Comparison of ENCODE assay signal across 14 cellular contexts in genomic region chr17:1047177-1047885, GRCh38. TPM values are rescaled to one million over a fixed set of nuclear protein-coding genes. Genes with fewer than 3 reads are reported as not detected.
DNase-seq lines count a peak whose midpoint lies in the region; ATAC-seq, FAIRE-seq and TF ChIP-seq lines count a peak whose summit lies in the region.
"Had no signal": no experiment of that assay in that cellular context is flagged by ENCODE, and none has a peak within 500 bp of the region (broad histone marks: within the 10 kb centered on the region; RNA-seq: fewer than 3 reads in every experiment).

No MANE protein-coding gene starts in this region.

- no TSS peak for BruUV-seq in A673 (replicated peaks; lab: Mats Ljungman, UMichigan)

- H3K27me3 ChIP-seq in left ventricle myocardium inferior (ENCODE audit: low read depth) (no peaks in the 10 kb centered on the region), rectal smooth muscle tissue (ENCODE audit: control insufficient read depth, insufficient read depth, low read length) (no peaks in the 10 kb centered on the region), A673 (replicated peaks; ENCODE audit: insufficient read depth, low read depth, low read length, poor library complexity) (no peaks in the 10 kb centered on the region)
- H3K27me3 ChIP-seq in naive thymus-derived CD4-positive, alpha-beta T cell (ENCODE audit: control insufficient read depth in 2 of 2, insufficient read depth in 2 of 2, low read length in 2 of 2), result no peaks in the 10 kb centered on the region

- H3K4me1 ChIP-seq in left ventricle myocardium inferior (peaks cover 78% of the 10 kb centered on the region), rectal smooth muscle tissue (ENCODE audit: control insufficient read depth, insufficient read depth, low read length) (peaks cover 18% of the 10 kb centered on the region), A673 (ENCODE audit: insufficient read depth, low read length, poor library complexity, severe bottlenecking) (peaks cover 8% of the 10 kb centered on the region)
- no peaks in the 10 kb centered on the region for H3K4me1 ChIP-seq in naive thymus-derived CD4-positive, alpha-beta T cell (ENCODE audit: control insufficient read depth in 2 of 2, insufficient read depth in 2 of 2, low read length in 2 of 2)

- ATAC-seq in naive thymus-derived CD4-positive, alpha-beta T cell, result no peak

- TF ChIP-seq CTCF in D721Med (IDR thresholded peaks at IDR 0.05; ENCODE audit: insufficient read depth, missing control alignments) (no peak), astrocyte of the cerebellum (IDR thresholded peaks at IDR 0.05; ENCODE audit: low read depth, low read length, missing control alignments) (no peak), left ventricle myocardium inferior (IDR thresholded peaks at IDR 0.05; ENCODE audit: borderline replicate concordance) (peak; percentile 51), A673 (conservative IDR thresholded peaks at IDR 0.05; ENCODE audit: low read depth, low read length) (no peak)

- no peak for FAIRE-seq in D721Med (lab: Jason Lieb, UNC)
- FAIRE-seq: small intestine had no signal

- H3K4me3 ChIP-seq in astrocyte of the cerebellum (ENCODE audit: low read depth, low read length) (no peak overlapping the region), left ventricle myocardium inferior (peak overlapping the region; percentile 6), rectal smooth muscle tissue (ENCODE audit: low read length) (no peak overlapping the region), A673 (ENCODE audit: low read depth, low read length, poor library complexity, severe bottlenecking) (no peak overlapping the region)
- H3K4me3 ChIP-seq in naive thymus-derived CD4-positive, alpha-beta T cell (ENCODE audit: low read length), result no peak overlapping the region

- in situ Hi-C loops in astrocyte of the cerebellum (cut with HindIII; ENCODE audit: low sequenced_read_pairs), result no loop called here

- H3K9me3 ChIP-seq in left ventricle myocardium inferior (replicated peaks) (no peaks in the 10 kb centered on the region), A673 (ENCODE audit: low read depth, low read length, poor library complexity, severe bottlenecking) (no peaks in the 10 kb centered on the region)
- H3K9me3 ChIP-seq in naive thymus-derived CD4-positive, alpha-beta T cell (ENCODE audit: control insufficient read depth in 2 of 3, low read length in 3 of 3), result no peaks in the 10 kb centered on the region

- CTCF ChIA-PET in naive thymus-derived CD4-positive, alpha-beta T cell (lab: Charles Lee), result no interaction called here
- CTCF ChIA-PET in A673 (lab: Charles Lee), result no interaction called here

- H3K9ac ChIP-seq in rectal smooth muscle tissue (ENCODE audit: low read length), result no peak overlapping the region

- H3K36me3 Mint-ChIP-seq in naive thymus-derived CD4-positive, alpha-beta T cell, result peaks cover 3 to 22% (median 5%) of the 10 kb centered on the region in 5 donors

- peak; percentile 86 for DNase-seq in D721Med (ENCODE audit: insufficient read length, low spot score)
- peak; percentile 29 for DNase-seq in astrocyte of the cerebellum (ENCODE audit: low read depth)
- peak; percentile 70 for DNase-seq in left ventricle myocardium inferior
- DNase-seq in naive thymus-derived CD4-positive, alpha-beta T cell, result no peak
- no peak for DNase-seq in GM19238 (ENCODE audit: insufficient read length, low spot score)
- no peak for DNase-seq in NCI-H2081 treated with DMSO at 0.1 percent for 48 hours (lab: John Stamatoyannopoulos, UW)
- no peak for DNase-seq in A673 (ENCODE audit: low spot score)
- DNase-seq: activated naive CD8-positive, alpha-beta T cell treated with anti-CD3 and anti-CD28 coated beads, Interleukin-2, amount 10 ng/mL, durations not matched to agents 7 days and 5 days; CD4-positive, CD25-positive, alpha-beta regulatory T cell; mammary epithelial cell; NCI-H1105; small intestine; T-helper 2 cell had no signal

- H3K27ac ChIP-seq in left ventricle myocardium inferior (replicated peaks), result peak overlapping the region; percentile 95
- H3K27ac ChIP-seq in rectal smooth muscle tissue (ENCODE audit: low read depth, low read length), result peak overlapping the region; percentile 91
- H3K27ac ChIP-seq in naive thymus-derived CD4-positive, alpha-beta T cell (ENCODE audit: low read depth, low read length), result no peak overlapping the region
- H3K27ac ChIP-seq in A673 (ENCODE audit: low read depth, low read length, poor library complexity, severe bottlenecking), result no peak overlapping the region

- H3K4me3 Mint-ChIP-seq in naive thymus-derived CD4-positive, alpha-beta T cell, result no peak overlapping the region
- H3K4me3 Mint-ChIP-seq: activated naive CD8-positive, alpha-beta T cell treated with anti-CD3 and anti-CD28 coated beads, Interleukin-2, amount 10 ng/mL, durations not matched to agents 7 days and 5 days; CD4-positive, CD25-positive, alpha-beta regulatory T cell had no signal

- POLR2A ChIA-PET in naive thymus-derived CD4-positive, alpha-beta T cell (lab: Charles Lee), result no interaction called here
- POLR2A ChIA-PET in A673 (lab: Charles Lee; ENCODE audit: low non-redundant PET), result no interaction called here

- H3K27me3 Mint-ChIP-seq in naive thymus-derived CD4-positive, alpha-beta T cell, result no peaks in the 10 kb centered on the region
- H3K27me3 Mint-ChIP-seq: activated naive CD8-positive, alpha-beta T cell treated with anti-CD3 and anti-CD28 coated beads, Interleukin-2, amount 10 ng/mL, durations not matched to agents 7 days and 5 days; CD4-positive, CD25-positive, alpha-beta regulatory T cell had no signal

- intact Hi-C loops in left ventricle myocardium inferior (cut with micrococcal nuclease), result no loop called here
- intact Hi-C loops in naive thymus-derived CD4-positive, alpha-beta T cell (cut with micrococcal nuclease), result no loop called here
- intact Hi-C loops in A673 (cut with micrococcal nuclease; ENCODE audit: unreplicated experiment), result no loop called here

- peaks cover 30% of the 10 kb centered on the region for H3K36me3 ChIP-seq in left ventricle myocardium inferior
- peaks cover 7% of the 10 kb centered on the region for H3K36me3 ChIP-seq in rectal smooth muscle tissue (ENCODE audit: control insufficient read depth, insufficient read depth, low read length)
- H3K36me3 ChIP-seq in naive thymus-derived CD4-positive, alpha-beta T cell (ENCODE audit: control insufficient read depth in 2 of 3, insufficient read depth in 3 of 3, low read length in 3 of 3), result peaks cover 0 to 52% (median 0%) of the 10 kb centered on the region in 3 experiments
- no peaks in the 10 kb centered on the region for H3K36me3 ChIP-seq in A673 (ENCODE audit: insufficient read depth, low read length, poor library complexity, severe bottlenecking)

- H3K27ac Mint-ChIP-seq in naive thymus-derived CD4-positive, alpha-beta T cell, result no peak overlapping the region
- H3K27ac Mint-ChIP-seq: activated naive CD8-positive, alpha-beta T cell treated with anti-CD3 and anti-CD28 coated beads, Interleukin-2, amount 10 ng/mL, durations not matched to agents 7 days and 5 days; CD4-positive, CD25-positive, alpha-beta regulatory T cell had no signal

- no peaks in the 10 kb centered on the region for H3K9me3 Mint-ChIP-seq in naive thymus-derived CD4-positive, alpha-beta T cell
- H3K9me3 Mint-ChIP-seq: activated naive CD8-positive, alpha-beta T cell treated with anti-CD3 and anti-CD28 coated beads, Interleukin-2, amount 10 ng/mL, durations not matched to agents 7 days and 5 days; CD4-positive, CD25-positive, alpha-beta regulatory T cell had no signal

- H3K4me1 Mint-ChIP-seq in naive thymus-derived CD4-positive, alpha-beta T cell, result peaks cover 0 to 9% (median 4%) of the 10 kb centered on the region in 7 donors
- H3K4me1 Mint-ChIP-seq: activated naive CD8-positive, alpha-beta T cell treated with anti-CD3 and anti-CD28 coated beads, Interleukin-2, amount 10 ng/mL, durations not matched to agents 7 days and 5 days had no signal

RNA-seq across cellular contexts. Expression of gene TIMM22, which starts 50.4 kb away (rescaled TPM):
- total RNA-seq in left ventricle myocardium inferior, result 17.6 TPM
- 10 to 100 TPM in 3 of 5 experiments, 1 to 10 TPM in 2; 8.3 to 13.5 (median 11.3) TPM for total RNA-seq in naive thymus-derived CD4-positive, alpha-beta T cell
- polyA plus RNA-seq in naive thymus-derived CD4-positive, alpha-beta T cell, result 10 to 100 TPM; 24.9 to 27.9 TPM
- 20.0 and 21.8 TPM in 2 replicates for total RNA-seq in A673 (2021)

Comparison
In these comparisons a context has a peak if more than half of its experiments do, and no peak if none do; other contexts are left out.
1. DNase-seq: peak in D721Med (single experiment), astrocyte of the cerebellum (single experiment) and left ventricle myocardium inferior (single experiment); none in naive thymus-derived CD4-positive, alpha-beta T cell (0 of 9), GM19238 (single experiment), NCI-H2081 treated with DMSO at 0.1 percent for 48 hours (single experiment) and A673 (single experiment).
2. H3K27ac ChIP-seq: peak in left ventricle myocardium inferior (single experiment) and rectal smooth muscle tissue (single experiment); none in naive thymus-derived CD4-positive, alpha-beta T cell (single experiment) and A673 (single experiment).